8 cellular contexts compared by ENCODE assay signal in the genomic region with DNA sequence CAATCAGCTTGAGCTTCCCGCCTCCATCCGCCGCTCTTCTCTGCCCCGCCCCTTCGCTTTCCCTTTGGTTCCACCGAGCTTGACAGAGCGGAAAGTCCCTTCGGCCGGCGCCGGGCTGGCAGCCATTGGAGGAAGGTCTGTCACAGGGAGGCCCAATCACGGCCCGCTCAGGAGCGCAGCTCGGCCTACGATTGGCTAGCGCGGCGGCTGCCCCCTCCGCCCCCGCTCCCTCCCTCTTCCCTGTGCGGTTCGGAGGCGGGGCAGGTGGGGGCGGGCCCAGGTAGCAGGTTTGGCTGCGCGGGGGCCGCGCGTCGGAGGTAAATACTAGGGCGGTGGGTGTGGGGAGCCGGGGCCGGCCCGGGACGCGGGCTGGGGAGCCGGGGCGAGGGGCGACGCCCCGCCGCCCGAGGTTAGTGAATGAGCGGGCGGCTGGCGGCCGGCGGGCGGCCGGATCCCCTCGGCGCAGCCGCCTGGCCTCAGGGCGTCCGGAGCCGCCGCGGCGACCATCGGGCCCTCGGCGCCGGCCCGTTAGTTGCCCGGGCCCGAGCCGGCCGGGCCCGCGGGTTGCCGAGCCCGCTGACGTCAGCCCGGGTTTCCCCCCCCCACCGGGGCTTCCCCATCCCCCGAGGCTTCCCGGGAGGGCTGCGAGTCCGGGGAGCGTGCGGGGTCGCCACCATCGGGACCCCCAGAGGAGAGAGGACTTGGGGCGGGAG. TPM values are rescaled to one million over a fixed set of nuclear protein-coding genes. Genes with fewer than 3 reads are reported as not detected.
DNase-seq lines count a peak whose midpoint lies in the region; ATAC-seq and TF ChIP-seq lines count a peak whose summit lies in the region.

Gene CYLD (plus strand): TSS at position 279 of the 713 bp plus-strand sequence. CDS start 7,613 bp downstream, outside the sequence.

- ATAC-seq in GM19023 (IDR thresholded peaks at IDR 0.05; ENCODE audit: unreplicated experiment) (peak; percentile 92), HG03280 (IDR thresholded peaks at IDR 0.05; ENCODE audit: unreplicated experiment) (peak; percentile 92)

- peak within 1 kb of the TSS; percentile 73 to 90 (median 83) for H3K4me3 ChIP-seq in spleen

- H3K9me3 ChIP-seq in spleen = no peaks in the 10 kb centered on the region

- H3K36me3 ChIP-seq in spleen = peaks cover 0 to 28% (median 0%) of the 10 kb centered on the region in 6 donors

- intact Hi-C loops in spleen (cut with DNase I; ENCODE audit: low total_unique reads) = no loop called here

- peaks cover 41 to 58% (median 48%) of the 10 kb centered on the region in 6 donors for H3K4me1 ChIP-seq in spleen

- 1% methylated on average over 20 to 85 of the region's 85 CpGs; no CpG with 5 or more reads in 1 of the 5 donors for WGBS in spleen, 5 donors

- no peaks in the 10 kb centered on the region for H3K27me3 ChIP-seq in spleen (replicated peaks in 1 of 7)

- TF ChIP-seq CTCF in spleen (IDR thresholded peaks at IDR 0.05 in 8 of 11, conservative IDR thresholded peaks at IDR 0.05 in 3 of 11) = peak in 3 of 11 experiments; percentile 13 to 34 (median 22)

- TF ChIP-seq POLR2A in spleen (IDR thresholded peaks at IDR 0.05) = peak in 2 of 3 donors; percentile 44 to 89

- peak within 1 kb of the TSS; percentile 98 to 100 (median 99) for H3K27ac ChIP-seq in spleen

- DNase-seq in AG08396 (ENCODE audit: low spot score) (peak; percentile 98), NCI-H345 treated with DMSO at 0.1 percent for 48 hours (lab: John Stamatoyannopoulos, UW; ENCODE audit: unreplicated experiment) (peak; percentile 91), inferior parietal cortex (ENCODE audit: extremely low spot score) (peak; percentile 97), spleen (peak; percentile 99)
- peak; percentile 96 to 99 (median 98) for DNase-seq in activated CD4-positive, CD25-positive, alpha-beta regulatory T cell (lab: John Stamatoyannopoulos, UW)
- peak; percentile 100 for DNase-seq in central memory CD4-positive, alpha-beta T cell

RNA-seq across cellular contexts. Expression of gene CYLD, which starts in this region (rescaled TPM):
- 100 to 1,000 TPM in 6 of 7 donors, 10 to 100 TPM in 1; 90.3 to 133 (median 108) TPM for total RNA-seq in spleen
- polyA plus RNA-seq in spleen = 10 to 100 TPM; 19.9 to 31.0 (median 30.7) TPM

Comparison
In these comparisons a context has a peak if more than half of its experiments do, and no peak if none do; other contexts are left out.
1. Peak in every context shown above with its lines: DNase-seq, ATAC-seq, H3K4me3 ChIP-seq and H3K27ac ChIP-seq.